In the genomic region with DNA sequence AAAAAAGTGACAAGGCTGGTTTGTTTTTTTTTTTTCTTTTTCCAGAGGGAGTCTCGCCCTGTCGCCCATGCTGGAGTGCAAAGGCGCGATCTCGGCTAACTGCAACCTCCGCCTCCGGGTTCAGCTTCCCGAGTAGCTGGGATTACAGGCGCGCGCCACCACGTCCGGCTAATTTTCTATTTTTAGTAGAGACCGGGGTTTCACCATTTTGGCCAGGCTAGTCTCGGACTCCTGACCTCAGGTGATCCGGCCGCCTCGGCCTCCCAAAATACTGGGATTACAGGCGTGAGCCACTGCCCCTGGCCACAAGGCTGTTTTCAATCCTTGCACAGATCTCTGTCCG, we compare ENCODE assay signal across 8 cellular contexts. TPM values are rescaled to one million over a fixed set of nuclear protein-coding genes. Genes with fewer than 3 reads are reported as not detected.
DNase-seq lines count a peak whose midpoint lies in the region; ATAC-seq and TF ChIP-seq lines count a peak whose summit lies in the region.

No MANE protein-coding gene starts in this region.

- no peaks in the 10 kb centered on the region for H3K9me3 ChIP-seq in right cardiac atrium (ENCODE audit: control insufficient read depth, low read length)
- no peaks in the 10 kb centered on the region for H3K9me3 ChIP-seq in skeletal muscle tissue (ENCODE audit: control insufficient read depth in 3 of 3, low read length in 3 of 3)

- H3K27me3 ChIP-seq in GM23338 (ENCODE audit: insufficient read depth) (no peaks in the 10 kb centered on the region), right cardiac atrium (ENCODE audit: control insufficient read depth, insufficient read depth) (no peaks in the 10 kb centered on the region), skeletal muscle tissue (ENCODE audit: control insufficient read depth in 3 of 3, insufficient read depth in 3 of 3, low read length in 3 of 3) (no peaks in the 10 kb centered on the region)

- peak overlapping the region; percentile 98 to 100 (median 100) for H3K9ac ChIP-seq in skeletal muscle tissue (ENCODE audit: low read depth in 1 of 3, low read length in 3 of 3)

- DNase-seq in GM23338 (ENCODE audit: low spot score): peak; percentile 8
- DNase-seq in right cardiac atrium: no peak
- no peak for DNase-seq in NK-92 treated with Interleukin-12 subunit alpha and Interleukin-12 subunit beta, amount 100 ng/mL, for 24 hours (lab: John Stamatoyannopoulos, UW)
- DNase-seq in activated CD4-positive, alpha-beta T cell treated with anti-CD3 and anti-CD28 coated beads, Interleukin-2, amount 50 U/mL, for 1 hour: no peak
- DNase-seq in MV-4-11 (lab: John Stamatoyannopoulos, UW): no peak

- no peaks in the 10 kb centered on the region for H3K9me3 Mint-ChIP-seq in GM23338

- H3K27ac Mint-ChIP-seq in GM23338: peak overlapping the region; percentile 99

- H4K20me1 ChIP-seq in GM23338 (replicated peaks; ENCODE audit: insufficient read depth): peaks cover 17% of the 10 kb centered on the region

- no peak overlapping the region for H2AFZ ChIP-seq in GM23338

- peak overlapping the region; percentile 98 for H3K4me2 ChIP-seq in GM23338

- peak overlapping the region; percentile 96 for H3K4me3 Mint-ChIP-seq in GM23338

- no peaks in the 10 kb centered on the region; the same call in 1 of the 2 replicates for H3K4me1 ChIP-seq in GM23338 (ENCODE audit: insufficient read depth)
- no peaks in the 10 kb centered on the region for H3K4me1 ChIP-seq in right cardiac atrium (ENCODE audit: control insufficient read depth, insufficient read depth, low read length)
- H3K4me1 ChIP-seq in skeletal muscle tissue (ENCODE audit: control insufficient read depth in 3 of 3, insufficient read depth in 3 of 3, low read length in 3 of 3): peaks cover 10 to 13% (median 12%) of the 10 kb centered on the region in 3 donors

- H3K36me3 ChIP-seq in GM23338 (ENCODE audit: insufficient read depth) (peaks cover 3% of the 10 kb centered on the region; the same call in 1 of the 2 replicates), skeletal muscle tissue (ENCODE audit: control insufficient read depth in 3 of 3, insufficient read depth in 3 of 3, low read length in 3 of 3) (peaks cover 0 to 5% (median 4%) of the 10 kb centered on the region in 3 donors)

- WGBS in right cardiac atrium: 10% methylated on average over 20 of the region's 20 CpGs

- H3K4me3 ChIP-seq in GM23338 (peak overlapping the region; percentile 69), right cardiac atrium (ENCODE audit: low read length) (peak overlapping the region; percentile 87), skeletal muscle tissue (ENCODE audit: low read length in 3 of 3) (peak overlapping the region; percentile 92 to 100 (median 100))

- peaks cover 2% of the 10 kb centered on the region for H3K27me3 Mint-ChIP-seq in GM23338 (ENCODE audit: insufficient read depth, low read depth, poor library complexity)

- TF ChIP-seq CTCF in GM23338 (conservative IDR thresholded peaks at IDR 0.05; ENCODE audit: low read depth in 2 of 2) (no peak), VCaP (conservative IDR thresholded peaks at IDR 0.05) (no peak)

- intact Hi-C loops in right cardiac atrium (cut with DNase I): loop anchor here in 1 of 4 donors (10.0 kb wide), 1 partner anchor 73 kb away; no protein-coding TSS in a partner anchor

- H3K4me1 Mint-ChIP-seq in GM23338: peaks cover 3% of the 10 kb centered on the region; the same call in 1 of the 3 replicates

- H3K27ac ChIP-seq in GM23338 (ENCODE audit: low read depth) (peak overlapping the region; percentile 75), VCaP (peak overlapping the region; percentile 89), right cardiac atrium (ENCODE audit: low read length) (peak overlapping the region; percentile 97), skeletal muscle tissue (ENCODE audit: low read depth, low read length) (peak overlapping the region; percentile 90)

- ATAC-seq in GM23338: no peak
- ATAC-seq in right cardiac atrium: no peak
- ATAC-seq in GM19455 (IDR thresholded peaks at IDR 0.05; ENCODE audit: unreplicated experiment): no peak

- 0 out of 2 replicates have a peak, but pooled peaks cover 2% of the 10 kb centered on the region for H3F3A ChIP-seq in GM23338 (replicated peaks; ENCODE audit: low read depth)

- H3K79me2 ChIP-seq in GM23338 (replicated peaks; ENCODE audit: insufficient read depth): peaks cover 55% of the 10 kb centered on the region

- no peaks in the 10 kb centered on the region for H3K9me2 ChIP-seq in GM23338 (ENCODE audit: insufficient read depth)

- H3K36me3 Mint-ChIP-seq in GM23338 (ENCODE audit: low read depth): 0 out of 3 replicates have a peak, but pooled peaks cover 3% of the 10 kb centered on the region

TF ChIP-seq in GM23338, 12 proteins besides CTCF, POLR2A, EP300 and RAD21:
- TF ChIP-seq, protein P1, sequence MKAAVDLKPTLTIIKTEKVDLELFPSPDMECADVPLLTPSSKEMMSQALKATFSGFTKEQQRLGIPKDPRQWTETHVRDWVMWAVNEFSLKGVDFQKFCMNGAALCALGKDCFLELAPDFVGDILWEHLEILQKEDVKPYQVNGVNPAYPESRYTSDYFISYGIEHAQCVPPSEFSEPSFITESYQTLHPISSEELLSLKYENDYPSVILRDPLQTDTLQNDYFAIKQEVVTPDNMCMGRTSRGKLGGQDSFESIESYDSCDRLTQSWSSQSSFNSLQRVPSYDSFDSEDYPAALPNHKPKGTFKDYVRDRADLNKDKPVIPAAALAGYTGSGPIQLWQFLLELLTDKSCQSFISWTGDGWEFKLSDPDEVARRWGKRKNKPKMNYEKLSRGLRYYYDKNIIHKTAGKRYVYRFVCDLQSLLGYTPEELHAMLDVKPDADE (IDR thresholded peaks at IDR 0.05): no peak
- TF ChIP-seq ZNF331 (CRISPR knock-in tag; IDR thresholded peaks at IDR 0.05; ENCODE audit: low read depth) (no peak), ZNF114 (CRISPR knock-in tag; IDR thresholded peaks at IDR 0.05) (no peak), POLR2AphosphoS5 (IDR thresholded peaks at IDR 0.05; ENCODE audit: low read depth) (no peak), NANOG (IDR thresholded peaks at IDR 0.05; ENCODE audit: borderline replicate concordance) (no peak), CREB1 (CRISPR knock-in tag; IDR thresholded peaks at IDR 0.05; ENCODE audit: low read depth) (no peak), EZH2 (IDR thresholded peaks at IDR 0.05; ENCODE audit: low read depth, unreplicated experiment) (no peak), EZH2phosphoT487 (IDR thresholded peaks at IDR 0.05; ENCODE audit: unreplicated experiment) (no peak), JUNB (IDR thresholded peaks at IDR 0.05; ENCODE audit: unreplicated experiment) (no peak)
- TF ChIP-seq, protein P2, sequence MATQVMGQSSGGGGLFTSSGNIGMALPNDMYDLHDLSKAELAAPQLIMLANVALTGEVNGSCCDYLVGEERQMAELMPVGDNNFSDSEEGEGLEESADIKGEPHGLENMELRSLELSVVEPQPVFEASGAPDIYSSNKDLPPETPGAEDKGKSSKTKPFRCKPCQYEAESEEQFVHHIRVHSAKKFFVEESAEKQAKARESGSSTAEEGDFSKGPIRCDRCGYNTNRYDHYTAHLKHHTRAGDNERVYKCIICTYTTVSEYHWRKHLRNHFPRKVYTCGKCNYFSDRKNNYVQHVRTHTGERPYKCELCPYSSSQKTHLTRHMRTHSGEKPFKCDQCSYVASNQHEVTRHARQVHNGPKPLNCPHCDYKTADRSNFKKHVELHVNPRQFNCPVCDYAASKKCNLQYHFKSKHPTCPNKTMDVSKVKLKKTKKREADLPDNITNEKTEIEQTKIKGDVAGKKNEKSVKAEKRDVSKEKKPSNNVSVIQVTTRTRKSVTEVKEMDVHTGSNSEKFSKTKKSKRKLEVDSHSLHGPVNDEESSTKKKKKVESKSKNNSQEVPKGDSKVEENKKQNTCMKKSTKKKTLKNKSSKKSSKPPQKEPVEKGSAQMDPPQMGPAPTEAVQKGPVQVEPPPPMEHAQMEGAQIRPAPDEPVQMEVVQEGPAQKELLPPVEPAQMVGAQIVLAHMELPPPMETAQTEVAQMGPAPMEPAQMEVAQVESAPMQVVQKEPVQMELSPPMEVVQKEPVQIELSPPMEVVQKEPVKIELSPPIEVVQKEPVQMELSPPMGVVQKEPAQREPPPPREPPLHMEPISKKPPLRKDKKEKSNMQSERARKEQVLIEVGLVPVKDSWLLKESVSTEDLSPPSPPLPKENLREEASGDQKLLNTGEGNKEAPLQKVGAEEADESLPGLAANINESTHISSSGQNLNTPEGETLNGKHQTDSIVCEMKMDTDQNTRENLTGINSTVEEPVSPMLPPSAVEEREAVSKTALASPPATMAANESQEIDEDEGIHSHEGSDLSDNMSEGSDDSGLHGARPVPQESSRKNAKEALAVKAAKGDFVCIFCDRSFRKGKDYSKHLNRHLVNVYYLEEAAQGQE (IDR thresholded peaks at IDR 0.05; ENCODE audit: unreplicated experiment): no peak

RNA-seq across cellular contexts. Expression of a gene that starts 0.6 kb away (rescaled TPM):
- 74.5 and 74.8 TPM in 2 replicates for total RNA-seq in GM23338 (2014; rRNA removed; shearing (Covaris generic))
- polyA plus RNA-seq in GM23338 (2016; fragmentation: Nextera tagmentation; extraction: Ambion mirVana) (81.7 and 82.9 TPM in 2 replicates), right cardiac atrium (207 TPM)
- total RNA-seq in right cardiac atrium (100 to 1,000 TPM; 162 to 199 (median 182) TPM), skeletal muscle tissue (60.0 TPM)

RNA-seq across cellular contexts. Expression of a gene that starts 10.6 kb away (rescaled TPM):
- 29.7 and 32.3 TPM in 2 replicates for total RNA-seq in GM23338 (2014; rRNA removed; shearing (Covaris generic))
- 21.3 and 22.4 TPM in 2 replicates for polyA plus RNA-seq in GM23338 (2016; fragmentation: Nextera tagmentation; extraction: Ambion mirVana)
- 10 to 100 TPM; 51.6 to 62.9 (median 56.7) TPM for total RNA-seq in right cardiac atrium
- 40.0 TPM for polyA plus RNA-seq in right cardiac atrium
- total RNA-seq in skeletal muscle tissue: 41.2 TPM
